In genomic region chr1:2501820-2502119, GRCh38 we compare ENCODE assay signal across 1 cellular context.
TF ChIP-seq lines count a peak whose summit lies in the region.

No MANE protein-coding gene starts in this region.

TF ChIP-seq in HepG2, 621 proteins besides CTCF, POLR2A, EP300 and RAD21:
- no peak for TF ChIP-seq MAF1 (CRISPR knock-in tag; IDR thresholded peaks at IDR 0.05; ENCODE audit: borderline replicate concordance)
- peak; percentile 56; the same call in 1 of the 2 replicates for TF ChIP-seq ETV5 (CRISPR knock-in tag; IDR thresholded peaks at IDR 0.05; ENCODE audit: borderline replicate concordance)
- TF ChIP-seq KDM6A (CRISPR knock-in tag; IDR thresholded peaks at IDR 0.05; ENCODE audit: low read depth), result no peak
- 0 out of 2 replicates have a peak, but pooled peaks have one; percentile 30 for TF ChIP-seq RXRB (CRISPR knock-in tag; IDR thresholded peaks at IDR 0.05; ENCODE audit: borderline replicate concordance)
- TF ChIP-seq ZNF780A (CRISPR knock-in tag; IDR thresholded peaks at IDR 0.05), result no peak
- 0 out of 2 replicates have a peak, but pooled peaks have one; percentile 13 for TF ChIP-seq RARA (CRISPR knock-in tag; IDR thresholded peaks at IDR 0.05)
- no peak for TF ChIP-seq NCOA2 (CRISPR knock-in tag; IDR thresholded peaks at IDR 0.05)
- TF ChIP-seq, protein P1, sequence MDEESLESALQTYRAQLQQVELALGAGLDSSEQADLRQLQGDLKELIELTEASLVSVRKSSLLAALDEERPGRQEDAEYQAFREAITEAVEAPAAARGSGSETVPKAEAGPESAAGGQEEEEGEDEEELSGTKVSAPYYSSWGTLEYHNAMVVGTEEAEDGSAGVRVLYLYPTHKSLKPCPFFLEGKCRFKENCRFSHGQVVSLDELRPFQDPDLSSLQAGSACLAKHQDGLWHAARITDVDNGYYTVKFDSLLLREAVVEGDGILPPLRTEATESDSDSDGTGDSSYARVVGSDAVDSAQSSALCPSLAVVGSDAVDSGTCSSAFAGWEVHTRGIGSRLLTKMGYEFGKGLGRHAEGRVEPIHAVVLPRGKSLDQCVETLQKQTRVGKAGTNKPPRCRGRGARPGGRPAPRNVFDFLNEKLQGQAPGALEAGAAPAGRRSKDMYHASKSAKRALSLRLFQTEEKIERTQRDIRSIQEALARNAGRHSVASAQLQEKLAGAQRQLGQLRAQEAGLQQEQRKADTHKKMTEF (CRISPR knock-in tag; IDR thresholded peaks at IDR 0.05), result no peak
- TF ChIP-seq NR2F6 (IDR thresholded peaks at IDR 0.05), result no peak
- peak; percentile 43; the same call in 1 of the 2 replicates for TF ChIP-seq NR2F6 (CRISPR knock-in tag; IDR thresholded peaks at IDR 0.05)
- TF ChIP-seq FOXA1 (IDR thresholded peaks at IDR 0.05), result no peak
- TF ChIP-seq FOXA1 (CRISPR knock-in tag; IDR thresholded peaks at IDR 0.05), result 0 out of 2 replicates have a peak, but pooled peaks have one; percentile 23
- TF ChIP-seq, protein P2, sequence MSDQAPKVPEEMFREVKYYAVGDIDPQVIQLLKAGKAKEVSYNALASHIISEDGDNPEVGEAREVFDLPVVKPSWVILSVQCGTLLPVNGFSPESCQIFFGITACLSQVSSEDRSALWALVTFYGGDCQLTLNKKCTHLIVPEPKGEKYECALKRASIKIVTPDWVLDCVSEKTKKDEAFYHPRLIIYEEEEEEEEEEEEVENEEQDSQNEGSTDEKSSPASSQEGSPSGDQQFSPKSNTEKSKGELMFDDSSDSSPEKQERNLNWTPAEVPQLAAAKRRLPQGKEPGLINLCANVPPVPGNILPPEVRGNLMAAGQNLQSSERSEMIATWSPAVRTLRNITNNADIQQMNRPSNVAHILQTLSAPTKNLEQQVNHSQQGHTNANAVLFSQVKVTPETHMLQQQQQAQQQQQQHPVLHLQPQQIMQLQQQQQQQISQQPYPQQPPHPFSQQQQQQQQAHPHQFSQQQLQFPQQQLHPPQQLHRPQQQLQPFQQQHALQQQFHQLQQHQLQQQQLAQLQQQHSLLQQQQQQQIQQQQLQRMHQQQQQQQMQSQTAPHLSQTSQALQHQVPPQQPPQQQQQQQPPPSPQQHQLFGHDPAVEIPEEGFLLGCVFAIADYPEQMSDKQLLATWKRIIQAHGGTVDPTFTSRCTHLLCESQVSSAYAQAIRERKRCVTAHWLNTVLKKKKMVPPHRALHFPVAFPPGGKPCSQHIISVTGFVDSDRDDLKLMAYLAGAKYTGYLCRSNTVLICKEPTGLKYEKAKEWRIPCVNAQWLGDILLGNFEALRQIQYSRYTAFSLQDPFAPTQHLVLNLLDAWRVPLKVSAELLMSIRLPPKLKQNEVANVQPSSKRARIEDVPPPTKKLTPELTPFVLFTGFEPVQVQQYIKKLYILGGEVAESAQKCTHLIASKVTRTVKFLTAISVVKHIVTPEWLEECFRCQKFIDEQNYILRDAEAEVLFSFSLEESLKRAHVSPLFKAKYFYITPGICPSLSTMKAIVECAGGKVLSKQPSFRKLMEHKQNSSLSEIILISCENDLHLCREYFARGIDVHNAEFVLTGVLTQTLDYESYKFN (CRISPR knock-in tag; conservative IDR thresholded peaks at IDR 0.05), result 0 out of 2 replicates have a peak, but pooled peaks have one; percentile 23
- no peak for TF ChIP-seq SATB2 (CRISPR knock-in tag; IDR thresholded peaks at IDR 0.05)
- no peak for TF ChIP-seq ZNF841 (CRISPR knock-in tag; IDR thresholded peaks at IDR 0.05; ENCODE audit: borderline replicate concordance)
- TF ChIP-seq, protein P3, sequence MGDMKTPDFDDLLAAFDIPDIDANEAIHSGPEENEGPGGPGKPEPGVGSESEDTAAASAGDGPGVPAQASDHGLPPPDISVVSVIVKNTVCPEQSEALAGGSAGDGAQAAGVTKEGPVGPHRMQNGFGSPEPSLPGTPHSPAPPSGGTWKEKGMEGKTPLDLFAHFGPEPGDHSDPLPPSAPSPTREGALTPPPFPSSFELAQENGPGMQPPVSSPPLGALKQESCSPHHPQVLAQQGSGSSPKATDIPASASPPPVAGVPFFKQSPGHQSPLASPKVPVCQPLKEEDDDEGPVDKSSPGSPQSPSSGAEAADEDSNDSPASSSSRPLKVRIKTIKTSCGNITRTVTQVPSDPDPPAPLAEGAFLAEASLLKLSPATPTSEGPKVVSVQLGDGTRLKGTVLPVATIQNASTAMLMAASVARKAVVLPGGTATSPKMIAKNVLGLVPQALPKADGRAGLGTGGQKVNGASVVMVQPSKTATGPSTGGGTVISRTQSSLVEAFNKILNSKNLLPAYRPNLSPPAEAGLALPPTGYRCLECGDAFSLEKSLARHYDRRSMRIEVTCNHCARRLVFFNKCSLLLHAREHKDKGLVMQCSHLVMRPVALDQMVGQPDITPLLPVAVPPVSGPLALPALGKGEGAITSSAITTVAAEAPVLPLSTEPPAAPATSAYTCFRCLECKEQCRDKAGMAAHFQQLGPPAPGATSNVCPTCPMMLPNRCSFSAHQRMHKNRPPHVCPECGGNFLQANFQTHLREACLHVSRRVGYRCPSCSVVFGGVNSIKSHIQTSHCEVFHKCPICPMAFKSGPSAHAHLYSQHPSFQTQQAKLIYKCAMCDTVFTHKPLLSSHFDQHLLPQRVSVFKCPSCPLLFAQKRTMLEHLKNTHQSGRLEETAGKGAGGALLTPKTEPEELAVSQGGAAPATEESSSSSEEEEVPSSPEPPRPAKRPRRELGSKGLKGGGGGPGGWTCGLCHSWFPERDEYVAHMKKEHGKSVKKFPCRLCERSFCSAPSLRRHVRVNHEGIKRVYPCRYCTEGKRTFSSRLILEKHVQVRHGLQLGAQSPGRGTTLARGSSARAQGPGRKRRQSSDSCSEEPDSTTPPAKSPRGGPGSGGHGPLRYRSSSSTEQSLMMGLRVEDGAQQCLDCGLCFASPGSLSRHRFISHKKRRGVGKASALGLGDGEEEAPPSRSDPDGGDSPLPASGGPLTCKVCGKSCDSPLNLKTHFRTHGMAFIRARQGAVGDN (CRISPR knock-in tag; IDR thresholded peaks at IDR 0.05), result peak; percentile 55
- 0 out of 2 replicates have a peak, but pooled peaks have one; percentile 14 for TF ChIP-seq RXRA (CRISPR knock-in tag; IDR thresholded peaks at IDR 0.05)
- TF ChIP-seq SAP130 (CRISPR knock-in tag; IDR thresholded peaks at IDR 0.05; ENCODE audit: low read depth), result 0 out of 2 replicates have a peak, but pooled peaks have one; percentile 23
